10 cellular contexts compared by ENCODE assay signal in genomic region chr3:189652042-189652441, GRCh38. TPM values are rescaled to one million over a fixed set of nuclear protein-coding genes. Genes with fewer than 3 reads are reported as not detected.
A peak's percentile ranks its signal among the peaks of the same experiment; 100 is the strongest.
DNase-seq lines count a peak whose midpoint lies in the region; ATAC-seq lines count a peak whose summit lies in the region.
"Had no signal": no experiment of that assay in that cellular context is flagged by ENCODE, and none has a peak within 500 bp of the region (broad histone marks: within the 10 kb centered on the region; RNA-seq: fewer than 3 reads in every experiment).

No MANE protein-coding gene starts in this region.

- H2BK5ac ChIP-seq in trophoblast cell (ENCODE audit: low read depth, low read length, poor library complexity): no peak overlapping the region

- no peak overlapping the region for H3K4ac ChIP-seq in trophoblast cell (ENCODE audit: low read depth, low read length)

- H4K12ac ChIP-seq in trophoblast cell (ENCODE audit: low read depth, low read length): no peak overlapping the region

- H3K9me3 ChIP-seq in Karpas-422 (ENCODE audit: low read length): peaks cover 4% of the 10 kb centered on the region; the same call in 1 of the 2 replicates
- H3K9me3 ChIP-seq in trophoblast cell (ENCODE audit: insufficient read depth, low read depth, low read length): no peaks in the 10 kb centered on the region
- H3K9me3 ChIP-seq in effector memory CD4-positive, alpha-beta T cell (ENCODE audit: control insufficient read depth, low read length): no peaks in the 10 kb centered on the region

- H3K4me1 ChIP-seq in Karpas-422 (ENCODE audit: low read length) (no peaks in the 10 kb centered on the region), trophoblast cell (ENCODE audit: control insufficient read depth in 1 of 2, insufficient read depth in 2 of 2, low read length in 2 of 2) (no peaks in the 10 kb centered on the region)
- H3K4me1 ChIP-seq in effector memory CD4-positive, alpha-beta T cell (ENCODE audit: control insufficient read depth, insufficient read depth, low read length, poor library complexity, severe bottlenecking): no peaks in the 10 kb centered on the region

- POLR2A ChIA-PET in activated CD4-positive, alpha-beta memory T cell treated with anti-CD3 and anti-CD28 coated beads for 36 hours (lab: Charles Lee): no interaction called here
- POLR2A ChIA-PET in activated CD4-positive, alpha-beta memory T cell treated with anti-CD3 and anti-CD28 coated beads, Interleukin-2, amount 10 ng/mL, durations not matched to agents 7 days and 5 days (lab: Charles Lee): no interaction called here

- DNase-seq in activated CD4-positive, alpha-beta memory T cell treated with anti-CD3 and anti-CD28 coated beads for 36 hours: peak; percentile 23
- DNase-seq in activated CD4-positive, alpha-beta memory T cell treated with anti-CD3 and anti-CD28 coated beads, Interleukin-2, amount 10 ng/mL, durations not matched to agents 7 days and 5 days: no peak
- DNase-seq in Karpas-422 (peak; percentile 64), dermis blood vessel endothelial cell (peak; percentile 57), trophoblast cell (peak; percentile 11 to 74)
- no peak for DNase-seq in effector memory CD4-positive, alpha-beta T cell
- DNase-seq: NK-92 treated with Interleukin-12 subunit alpha and Interleukin-12 subunit beta, amount 100 ng/mL, for 24 hours had no signal

- intact Hi-C loops in activated CD4-positive, alpha-beta memory T cell treated with anti-CD3 and anti-CD28 coated beads for 36 hours (cut with micrococcal nuclease): no loop called here

- H2AFZ ChIP-seq in Karpas-422 (ENCODE audit: low read length) (no peak overlapping the region), trophoblast cell (ENCODE audit: insufficient read depth, low read length, poor library complexity) (no peak overlapping the region)

- ATAC-seq in HG02571 (IDR thresholded peaks at IDR 0.05; ENCODE audit: unreplicated experiment) (no peak), GM19395 (IDR thresholded peaks at IDR 0.05; ENCODE audit: unreplicated experiment) (no peak)

- no peaks in the 10 kb centered on the region for H3K79me1 ChIP-seq in trophoblast cell (ENCODE audit: low read length)

- H3K27me3 Mint-ChIP-seq in activated CD4-positive, alpha-beta memory T cell treated with anti-CD3 and anti-CD28 coated beads for 36 hours: peaks cover 1% of the 10 kb centered on the region
- peaks cover 4% of the 10 kb centered on the region for H3K27me3 Mint-ChIP-seq in activated CD4-positive, alpha-beta memory T cell treated with anti-CD3 and anti-CD28 coated beads, Interleukin-2, amount 10 ng/mL, durations not matched to agents 7 days and 5 days

- no peak overlapping the region for H3K27ac ChIP-seq in Karpas-422 (ENCODE audit: low read length)
- H3K27ac ChIP-seq in trophoblast cell (ENCODE audit: low read depth, low read length): no peak overlapping the region
- no peak overlapping the region for H3K27ac ChIP-seq in effector memory CD4-positive, alpha-beta T cell (ENCODE audit: insufficient read depth, low read length, poor library complexity, severe bottlenecking)
- H3K27ac ChIP-seq: coronary artery had no signal

- H3K4me2 ChIP-seq in Karpas-422 (ENCODE audit: low read depth, low read length, poor library complexity, severe bottlenecking): no peak overlapping the region
- H3K4me2 ChIP-seq in trophoblast cell (ENCODE audit: low read length): no peak overlapping the region

- H3K4me1 Mint-ChIP-seq in activated CD4-positive, alpha-beta memory T cell treated with anti-CD3 and anti-CD28 coated beads for 36 hours (ENCODE audit: low read depth): no peaks in the 10 kb centered on the region
- no peaks in the 10 kb centered on the region for H3K4me1 Mint-ChIP-seq in activated CD4-positive, alpha-beta memory T cell treated with anti-CD3 and anti-CD28 coated beads, Interleukin-2, amount 10 ng/mL, durations not matched to agents 7 days and 5 days

- no peak overlapping the region for H4K91ac ChIP-seq in trophoblast cell (ENCODE audit: low read depth, low read length)

- H3K27me3 ChIP-seq in Karpas-422 (ENCODE audit: low read length) (no peaks in the 10 kb centered on the region), trophoblast cell (ENCODE audit: insufficient read depth, low read length) (no peaks in the 10 kb centered on the region)
- no peaks in the 10 kb centered on the region for H3K27me3 ChIP-seq in effector memory CD4-positive, alpha-beta T cell (replicated peaks; ENCODE audit: control insufficient read depth, insufficient read depth, low read length, poor library complexity, severe bottlenecking)

- no peaks in the 10 kb centered on the region for H3K9me2 ChIP-seq in Karpas-422 (replicated peaks; ENCODE audit: insufficient read depth, low read length)

- WGBS in trophoblast cell (ENCODE audit: extremely low coverage, insufficient coverage, insufficient read length): no CpG with 5 or more reads among the region's 1 CpG

- no peak overlapping the region for H2BK12ac ChIP-seq in trophoblast cell (ENCODE audit: low read length)

- peaks cover 16% of the 10 kb centered on the region for H3K9me3 Mint-ChIP-seq in activated CD4-positive, alpha-beta memory T cell treated with anti-CD3 and anti-CD28 coated beads for 36 hours
- peaks cover 10% of the 10 kb centered on the region for H3K9me3 Mint-ChIP-seq in activated CD4-positive, alpha-beta memory T cell treated with anti-CD3 and anti-CD28 coated beads, Interleukin-2, amount 10 ng/mL, durations not matched to agents 7 days and 5 days

- peaks cover 5% of the 10 kb centered on the region for H3K36me3 Mint-ChIP-seq in activated CD4-positive, alpha-beta memory T cell treated with anti-CD3 and anti-CD28 coated beads for 36 hours
- H3K36me3 Mint-ChIP-seq in activated CD4-positive, alpha-beta memory T cell treated with anti-CD3 and anti-CD28 coated beads, Interleukin-2, amount 10 ng/mL, durations not matched to agents 7 days and 5 days (ENCODE audit: low read depth): peaks cover 5% of the 10 kb centered on the region

- H3K9ac ChIP-seq in Karpas-422 (ENCODE audit: low read length): no peak overlapping the region
- H3K9ac ChIP-seq in trophoblast cell (ENCODE audit: low read length): no peak overlapping the region

- no peak overlapping the region for H4K8ac ChIP-seq in trophoblast cell (ENCODE audit: low read depth, low read length)

- no peak overlapping the region for H2BK120ac ChIP-seq in trophoblast cell (ENCODE audit: insufficient read depth, low read length, poor library complexity)

- no peaks in the 10 kb centered on the region for H3K79me2 ChIP-seq in Karpas-422 (ENCODE audit: low read length)
- no peaks in the 10 kb centered on the region for H3K79me2 ChIP-seq in trophoblast cell (ENCODE audit: control insufficient read depth, insufficient read depth, low read length, poor library complexity)

- H3K4me3 Mint-ChIP-seq in activated CD4-positive, alpha-beta memory T cell treated with anti-CD3 and anti-CD28 coated beads for 36 hours: no peak overlapping the region
- H3K4me3 Mint-ChIP-seq in activated CD4-positive, alpha-beta memory T cell treated with anti-CD3 and anti-CD28 coated beads, Interleukin-2, amount 10 ng/mL, durations not matched to agents 7 days and 5 days: no peak overlapping the region

- H3K4me3 ChIP-seq in Karpas-422 (ENCODE audit: low read length): no peak overlapping the region
- no peak overlapping the region for H3K4me3 ChIP-seq in trophoblast cell (ENCODE audit: low read depth, low read length)
- H3K4me3 ChIP-seq in effector memory CD4-positive, alpha-beta T cell (ENCODE audit: insufficient read depth, low read depth, low read length, poor library complexity, severe bottlenecking): no peak overlapping the region
- H3K4me3 ChIP-seq: coronary artery had no signal

- no peak overlapping the region for H2AK5ac ChIP-seq in trophoblast cell (ENCODE audit: low read length)

- H3K23ac ChIP-seq in trophoblast cell (ENCODE audit: low read length): no peak overlapping the region

- H4K20me1 ChIP-seq in Karpas-422 (ENCODE audit: insufficient read depth, low read depth, low read length): no peaks in the 10 kb centered on the region

- CTCF ChIA-PET in activated CD4-positive, alpha-beta memory T cell treated with anti-CD3 and anti-CD28 coated beads for 36 hours (lab: Charles Lee): interaction anchor here (0.6 to 1.4 kb wide), 4 partner anchors 12 to 923 kb away, joined by 3 to 4 read pairs (median 3); no protein-coding TSS in a partner anchor
- CTCF ChIA-PET in activated CD4-positive, alpha-beta memory T cell treated with anti-CD3 and anti-CD28 coated beads, Interleukin-2, amount 10 ng/mL, durations not matched to agents 7 days and 5 days (lab: Charles Lee): no interaction called here

- H3K14ac ChIP-seq in trophoblast cell (ENCODE audit: low read length): no peak overlapping the region

- no peak overlapping the region for H3K27ac Mint-ChIP-seq in activated CD4-positive, alpha-beta memory T cell treated with anti-CD3 and anti-CD28 coated beads for 36 hours
- H3K27ac Mint-ChIP-seq in activated CD4-positive, alpha-beta memory T cell treated with anti-CD3 and anti-CD28 coated beads, Interleukin-2, amount 10 ng/mL, durations not matched to agents 7 days and 5 days: no peak overlapping the region

- H3K18ac ChIP-seq in trophoblast cell (ENCODE audit: low read length): no peak overlapping the region

- H3K36me3 ChIP-seq in Karpas-422 (ENCODE audit: insufficient read depth, low read length) (no peaks in the 10 kb centered on the region), trophoblast cell (ENCODE audit: control insufficient read depth in 1 of 2, insufficient read depth in 2 of 2, low read length in 2 of 2) (no peaks in the 10 kb centered on the region)
- no peaks in the 10 kb centered on the region for H3K36me3 ChIP-seq in effector memory CD4-positive, alpha-beta T cell (ENCODE audit: control insufficient read depth, insufficient read depth, low read length)

RNA-seq across cellular contexts. Expression of gene TP63, which starts 20.9 kb away (rescaled TPM):
- total RNA-seq in activated CD4-positive, alpha-beta memory T cell treated with anti-CD3 and anti-CD28 coated beads for 36 hours: under 1 TPM; 0.52 to 0.94 TPM
- total RNA-seq in activated CD4-positive, alpha-beta memory T cell treated with anti-CD3 and anti-CD28 coated beads, Interleukin-2, amount 10 ng/mL, durations not matched to agents 7 days and 5 days: 1 to 10 TPM; 1.1 to 1.7 TPM
- total RNA-seq in Karpas-422 (2014; rRNA removed; shearing (Covaris generic); ENCODE audit: low replicate concordance): not detected in 2 replicates
- not detected in 2 replicates for total RNA-seq in dermis blood vessel endothelial cell
- 14.2 and 14.3 TPM in 2 replicates for polyA plus RNA-seq in trophoblast cell (2013)

Comparison
In these comparisons a context has a peak if more than half of its experiments do, and no peak if none do; other contexts are left out.
1. DNase-seq: peak in activated CD4-positive, alpha-beta memory T cell treated with anti-CD3 and anti-CD28 coated beads for 36 hours (single experiment), Karpas-422 (single experiment), dermis blood vessel endothelial cell (single experiment) and trophoblast cell (2 of 2); none in activated CD4-positive, alpha-beta memory T cell treated with anti-CD3 and anti-CD28 coated beads, Interleukin-2, amount 10 ng/mL, durations not matched to agents 7 days and 5 days (single experiment) and effector memory CD4-positive, alpha-beta T cell (0 of 3).